ENCODE assay signal across 1 cellular context in the genomic region with DNA sequence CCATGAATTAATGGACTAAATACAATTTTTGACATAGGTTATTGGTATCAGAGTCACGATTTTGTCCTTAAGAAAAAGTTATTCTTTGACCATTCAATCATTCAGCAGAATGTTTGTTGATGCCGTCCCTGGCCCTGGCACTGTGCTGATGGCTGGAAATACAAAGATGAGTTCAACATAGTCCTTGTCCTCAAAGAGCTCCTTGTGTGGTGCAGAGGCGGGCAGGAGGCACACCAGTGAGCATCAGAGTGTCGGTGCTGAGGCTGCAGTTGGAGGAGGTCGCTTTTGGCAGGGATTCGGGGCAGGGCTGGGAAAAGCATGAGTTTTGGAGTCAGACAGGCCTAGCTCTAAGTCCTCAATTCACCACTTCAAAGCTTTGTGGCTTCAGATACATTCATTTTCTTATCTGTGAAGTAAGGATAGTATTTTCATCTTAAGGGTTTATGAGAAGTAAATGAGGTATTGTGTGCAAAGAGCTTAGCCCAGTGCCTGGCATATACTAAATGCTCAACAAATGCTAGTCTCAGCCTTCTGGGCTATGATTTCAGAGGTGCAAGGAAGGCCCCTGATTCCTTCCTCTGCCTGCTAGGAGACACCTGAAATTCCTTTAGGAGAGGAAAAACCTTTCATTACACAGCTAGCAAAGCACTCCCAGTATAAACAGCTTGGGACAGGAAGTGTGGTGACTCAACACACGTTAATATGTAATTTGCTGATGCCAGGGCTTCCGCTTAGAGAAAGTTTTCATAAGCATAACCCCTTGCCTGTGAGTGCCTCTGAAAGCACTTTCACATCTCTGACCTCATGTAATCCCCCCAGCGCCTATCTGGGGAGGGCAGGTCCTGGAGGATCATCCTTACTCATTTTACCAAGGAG.
TF ChIP-seq lines count a peak whose summit lies in the region.

No MANE protein-coding gene starts in this region.

TF ChIP-seq in A549, 52 proteins besides CTCF, POLR2A, EP300 and RAD21 (continued from another document):
- TF ChIP-seq BCL3 (IDR thresholded peaks at IDR 0.05) = no peak
